In genomic region chr7:43969586-43969985, GRCh38 we compare ENCODE assay signal across 12 cellular contexts. TPM values are rescaled to one million over a fixed set of nuclear protein-coding genes. Genes with fewer than 3 reads are reported as not detected.
A peak's percentile ranks its signal among the peaks of the same experiment; 100 is the strongest.
DNase-seq lines count a peak whose midpoint lies in the region; ATAC-seq and TF ChIP-seq lines count a peak whose summit lies in the region.
"Not testable (repeated sequence)": the region's sequence is repeated elsewhere in the genome, so short reads cannot be mapped to it uniquely, and the experiment has no call there.
"Had no signal": no experiment of that assay in that cellular context is flagged by ENCODE, and none has a peak within 500 bp of the region (broad histone marks: within the 10 kb centered on the region; RNA-seq: fewer than 3 reads in every experiment).

No MANE protein-coding gene starts in this region.

- DNase-seq in HFFc6; stimulated activated naive CD8-positive, alpha-beta T cell treated with anti-CD3 and anti-CD28 coated beads, Interleukin-15, amount 100 ng/mL, for 72 hours: not testable (repeated sequence)
- DNase-seq in posterior vena cava (ENCODE audit: low spot score) = peak; percentile 40

- not testable (repeated sequence) for H3K27me3 Mint-ChIP-seq in HFFc6 (ENCODE audit: insufficient read depth); stimulated activated naive CD8-positive, alpha-beta T cell treated with anti-CD3 and anti-CD28 coated beads, Interleukin-15, amount 100 ng/mL, for 72 hours

- H3K4me1 Mint-ChIP-seq in HFFc6 (ENCODE audit: low read depth) = peaks cover 10% of the 10 kb centered on the region
- not testable (repeated sequence) for H3K4me1 Mint-ChIP-seq in stimulated activated naive CD8-positive, alpha-beta T cell treated with anti-CD3 and anti-CD28 coated beads, Interleukin-15, amount 100 ng/mL, for 72 hours

- peak overlapping the region; percentile 70; the same call in 1 of the 2 replicates for H3K27ac Mint-ChIP-seq in HFFc6
- H3K27ac Mint-ChIP-seq in stimulated activated naive CD8-positive, alpha-beta T cell treated with anti-CD3 and anti-CD28 coated beads, Interleukin-15, amount 100 ng/mL, for 72 hours = not testable (repeated sequence)

- intact Hi-C loops in posterior vena cava (cut with DNase I) = not testable (repeated sequence)

- peak; percentile 33 for ATAC-seq in stimulated activated naive CD8-positive, alpha-beta T cell treated with anti-CD3 and anti-CD28 coated beads, Interleukin-15, amount 100 ng/mL, for 72 hours

- not testable (repeated sequence) for H3K9me3 Mint-ChIP-seq in HFFc6; stimulated activated naive CD8-positive, alpha-beta T cell treated with anti-CD3 and anti-CD28 coated beads, Interleukin-15, amount 100 ng/mL, for 72 hours

- H3K36me3 Mint-ChIP-seq in HFFc6 (ENCODE audit: low read depth) = not testable (repeated sequence)

- not testable (repeated sequence) for H3K4me3 Mint-ChIP-seq in HFFc6; stimulated activated naive CD8-positive, alpha-beta T cell treated with anti-CD3 and anti-CD28 coated beads, Interleukin-15, amount 100 ng/mL, for 72 hours

- TF ChIP-seq CTCF in HFFc6 (IDR thresholded peaks at IDR 0.05) = not testable (repeated sequence)

RNA-seq across cellular contexts. Expression of gene SPDYE1, which starts 28.1 kb away (rescaled TPM):
- not detected for total RNA-seq in HFFc6 (2021; fragmentation: NEBNext Ultra II Directional; extraction: Animal tissue kit (Norgen Biotek cat#: 25700))
- total RNA-seq in posterior vena cava = not detected
- total RNA-seq: A172; A673; Caco-2; Calu3; CD4-positive, alpha-beta T cell; CD4-positive, CD25-positive, alpha-beta regulatory T cell; CD8-positive, alpha-beta memory T cell; CD8-positive, alpha-beta T cell; Daoy had no signal

RNA-seq across cellular contexts. Expression of gene UBE2D4, which starts 43.4 kb away (rescaled TPM):
- total RNA-seq in HFFc6 (2021; fragmentation: NEBNext Ultra II Directional; extraction: Animal tissue kit (Norgen Biotek cat#: 25700)) = 10 to 100 TPM; 12.6 to 15.7 (median 14.4) TPM
- 10 to 100 TPM; 23.7 to 33.0 TPM for total RNA-seq in posterior vena cava
